1 cellular context compared by ENCODE assay signal in the genomic region with DNA sequence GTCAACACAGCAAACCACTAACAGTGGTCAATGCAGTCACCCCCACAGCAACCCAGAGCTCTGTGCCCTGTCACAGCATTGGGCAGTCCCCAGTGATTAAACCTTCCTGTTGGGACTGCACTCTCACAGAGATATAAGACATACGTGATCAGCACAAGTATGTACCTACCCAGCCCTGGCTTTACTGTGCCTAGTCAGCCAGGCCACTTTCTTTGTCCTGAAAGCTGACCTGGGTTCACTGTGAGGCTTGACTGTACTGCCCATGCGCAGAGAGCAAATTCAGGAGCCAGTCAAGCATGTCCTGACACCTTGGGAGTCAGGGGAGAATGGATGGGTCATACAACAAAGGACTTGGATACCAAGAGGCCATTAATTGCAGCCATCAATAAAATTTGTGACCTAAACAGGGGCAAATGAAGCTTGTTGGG.
TF ChIP-seq lines count a peak whose summit lies in the region.

No MANE protein-coding gene starts in this region.

TF ChIP-seq in SK-N-SH, 30 proteins besides CTCF, POLR2A, EP300 and RAD21 (continued from another document):
- TF ChIP-seq POLR2AphosphoS5 (IDR thresholded peaks at IDR 0.05; ENCODE audit: low read depth, low read length) (no peak), CHD2 (IDR thresholded peaks at IDR 0.05; ENCODE audit: low read length, partially characterized antibody) (no peak), NRF1 (IDR thresholded peaks at IDR 0.05; ENCODE audit: low read depth, low read length) (no peak), GABPA (IDR thresholded peaks at IDR 0.05; ENCODE audit: low read depth) (no peak), EZH2phosphoT487 (IDR thresholded peaks at IDR 0.05; ENCODE audit: borderline replicate concordance, low read depth) (no peak), RXRA (IDR thresholded peaks at IDR 0.05; ENCODE audit: borderline replicate concordance, low read depth) (no peak), FOXJ3 (CRISPR knock-in tag; IDR thresholded peaks at IDR 0.05) (no peak), YY1 (IDR thresholded peaks at IDR 0.05; ENCODE audit: low read depth) (no peak), NFIC (IDR thresholded peaks at IDR 0.05; ENCODE audit: borderline replicate concordance) (no peak), ELF1 (IDR thresholded peaks at IDR 0.05) (no peak), GATA2 (CRISPR knock-in tag; IDR thresholded peaks at IDR 0.05) (no peak), TAF1 (IDR thresholded peaks at IDR 0.05; ENCODE audit: borderline replicate concordance, low read depth, low read length) (no peak), FOSL2 (IDR thresholded peaks at IDR 0.05; ENCODE audit: borderline replicate concordance, low read depth) (no peak), RCOR1 (IDR thresholded peaks at IDR 0.05; ENCODE audit: low read length) (no peak)
- TF ChIP-seq, protein P1, sequence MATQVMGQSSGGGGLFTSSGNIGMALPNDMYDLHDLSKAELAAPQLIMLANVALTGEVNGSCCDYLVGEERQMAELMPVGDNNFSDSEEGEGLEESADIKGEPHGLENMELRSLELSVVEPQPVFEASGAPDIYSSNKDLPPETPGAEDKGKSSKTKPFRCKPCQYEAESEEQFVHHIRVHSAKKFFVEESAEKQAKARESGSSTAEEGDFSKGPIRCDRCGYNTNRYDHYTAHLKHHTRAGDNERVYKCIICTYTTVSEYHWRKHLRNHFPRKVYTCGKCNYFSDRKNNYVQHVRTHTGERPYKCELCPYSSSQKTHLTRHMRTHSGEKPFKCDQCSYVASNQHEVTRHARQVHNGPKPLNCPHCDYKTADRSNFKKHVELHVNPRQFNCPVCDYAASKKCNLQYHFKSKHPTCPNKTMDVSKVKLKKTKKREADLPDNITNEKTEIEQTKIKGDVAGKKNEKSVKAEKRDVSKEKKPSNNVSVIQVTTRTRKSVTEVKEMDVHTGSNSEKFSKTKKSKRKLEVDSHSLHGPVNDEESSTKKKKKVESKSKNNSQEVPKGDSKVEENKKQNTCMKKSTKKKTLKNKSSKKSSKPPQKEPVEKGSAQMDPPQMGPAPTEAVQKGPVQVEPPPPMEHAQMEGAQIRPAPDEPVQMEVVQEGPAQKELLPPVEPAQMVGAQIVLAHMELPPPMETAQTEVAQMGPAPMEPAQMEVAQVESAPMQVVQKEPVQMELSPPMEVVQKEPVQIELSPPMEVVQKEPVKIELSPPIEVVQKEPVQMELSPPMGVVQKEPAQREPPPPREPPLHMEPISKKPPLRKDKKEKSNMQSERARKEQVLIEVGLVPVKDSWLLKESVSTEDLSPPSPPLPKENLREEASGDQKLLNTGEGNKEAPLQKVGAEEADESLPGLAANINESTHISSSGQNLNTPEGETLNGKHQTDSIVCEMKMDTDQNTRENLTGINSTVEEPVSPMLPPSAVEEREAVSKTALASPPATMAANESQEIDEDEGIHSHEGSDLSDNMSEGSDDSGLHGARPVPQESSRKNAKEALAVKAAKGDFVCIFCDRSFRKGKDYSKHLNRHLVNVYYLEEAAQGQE (IDR thresholded peaks at IDR 0.05; ENCODE audit: low read depth, low read length) = no peak
- TF ChIP-seq, protein P2, sequence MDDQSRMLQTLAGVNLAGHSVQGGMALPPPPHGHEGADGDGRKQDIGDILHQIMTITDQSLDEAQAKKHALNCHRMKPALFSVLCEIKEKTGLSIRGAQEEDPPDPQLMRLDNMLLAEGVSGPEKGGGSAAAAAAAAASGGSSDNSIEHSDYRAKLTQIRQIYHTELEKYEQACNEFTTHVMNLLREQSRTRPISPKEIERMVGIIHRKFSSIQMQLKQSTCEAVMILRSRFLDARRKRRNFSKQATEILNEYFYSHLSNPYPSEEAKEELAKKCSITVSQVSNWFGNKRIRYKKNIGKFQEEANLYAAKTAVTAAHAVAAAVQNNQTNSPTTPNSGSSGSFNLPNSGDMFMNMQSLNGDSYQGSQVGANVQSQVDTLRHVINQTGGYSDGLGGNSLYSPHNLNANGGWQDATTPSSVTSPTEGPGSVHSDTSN (IDR thresholded peaks at IDR 0.05) = no peak
- TF ChIP-seq, protein P3, sequence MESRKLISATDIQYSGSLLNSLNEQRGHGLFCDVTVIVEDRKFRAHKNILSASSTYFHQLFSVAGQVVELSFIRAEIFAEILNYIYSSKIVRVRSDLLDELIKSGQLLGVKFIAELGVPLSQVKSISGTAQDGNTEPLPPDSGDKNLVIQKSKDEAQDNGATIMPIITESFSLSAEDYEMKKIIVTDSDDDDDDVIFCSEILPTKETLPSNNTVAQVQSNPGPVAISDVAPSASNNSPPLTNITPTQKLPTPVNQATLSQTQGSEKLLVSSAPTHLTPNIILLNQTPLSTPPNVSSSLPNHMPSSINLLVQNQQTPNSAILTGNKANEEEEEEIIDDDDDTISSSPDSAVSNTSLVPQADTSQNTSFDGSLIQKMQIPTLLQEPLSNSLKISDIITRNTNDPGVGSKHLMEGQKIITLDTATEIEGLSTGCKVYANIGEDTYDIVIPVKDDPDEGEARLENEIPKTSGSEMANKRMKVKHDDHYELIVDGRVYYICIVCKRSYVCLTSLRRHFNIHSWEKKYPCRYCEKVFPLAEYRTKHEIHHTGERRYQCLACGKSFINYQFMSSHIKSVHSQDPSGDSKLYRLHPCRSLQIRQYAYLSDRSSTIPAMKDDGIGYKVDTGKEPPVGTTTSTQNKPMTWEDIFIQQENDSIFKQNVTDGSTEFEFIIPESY (IDR thresholded peaks at IDR 0.05; ENCODE audit: borderline replicate concordance, low read depth) = no peak
